ENCODE assay signal across 17 cellular contexts in genomic region chr18:22800551-22800951, GRCh38.
DNase-seq lines count a peak whose midpoint lies in the region; ATAC-seq and TF ChIP-seq lines count a peak whose summit lies in the region.
"Had no signal": no experiment of that assay in that cellular context is flagged by ENCODE, and none has a peak within 500 bp of the region (broad histone marks: within the 10 kb centered on the region; RNA-seq: fewer than 3 reads in every experiment).

No MANE protein-coding gene starts in this region.

- no peak for TF ChIP-seq EP300 in gastroesophageal sphincter (IDR thresholded peaks at IDR 0.05)

- CTCF ChIA-PET in mammary epithelial cell (lab: Charles Lee; ENCODE audit: low non-redundant PET): no interaction called here

- H4K20me1 ChIP-seq in mammary epithelial cell (ENCODE audit: insufficient read depth, low read length): no peaks in the 10 kb centered on the region

- peak overlapping the region in 1 of 3 donors; percentile 34 for H3K4me3 ChIP-seq in breast epithelium
- no peak overlapping the region for H3K4me3 ChIP-seq in mammary epithelial cell (replicated peaks in 1 of 3; ENCODE audit: insufficient read depth in 1 of 3, low read depth in 2 of 3, low read length in 3 of 3)
- H3K4me3 ChIP-seq in gastroesophageal sphincter: no peak overlapping the region
- no peak overlapping the region for H3K4me3 ChIP-seq in mucosa of descending colon
- no peak overlapping the region for H3K4me3 ChIP-seq in upper lobe of right lung
- no peak overlapping the region for H3K4me3 ChIP-seq in spleen
- H3K4me3 ChIP-seq: SK-N-MC had no signal

- H3K4me2 ChIP-seq in mammary epithelial cell (ENCODE audit: insufficient read depth, low read depth, low read length): no peak overlapping the region

- no peaks in the 10 kb centered on the region for H3K9me3 ChIP-seq in breast epithelium
- no peaks in the 10 kb centered on the region for H3K9me3 ChIP-seq in mammary epithelial cell (replicated peaks; ENCODE audit: insufficient read depth, low read length)
- no peaks in the 10 kb centered on the region for H3K9me3 ChIP-seq in gastroesophageal sphincter
- no peaks in the 10 kb centered on the region for H3K9me3 ChIP-seq in mucosa of descending colon
- no peaks in the 10 kb centered on the region for H3K9me3 ChIP-seq in upper lobe of right lung
- no peaks in the 10 kb centered on the region for H3K9me3 ChIP-seq in spleen

- in situ Hi-C loops in mammary epithelial cell (cut with MboI; ENCODE audit: low sequenced_read_pairs in 2 of 2): loop anchor here in 1 of 2 donors (25.0 kb wide), 2 partner anchors 187 to 612 kb away; no protein-coding TSS in a partner anchor

- BruUV-seq in mammary epithelial cell (replicated peaks; lab: Mats Ljungman, UMichigan): no TSS peak

- TF ChIP-seq POLR2A in breast epithelium (IDR thresholded peaks at IDR 0.05) (no peak), gastroesophageal sphincter (IDR thresholded peaks at IDR 0.05) (no peak), spleen (IDR thresholded peaks at IDR 0.05) (no peak)

- TF ChIP-seq CTCF in breast epithelium (IDR thresholded peaks at IDR 0.05): no peak
- TF ChIP-seq CTCF in mammary epithelial cell (conservative IDR thresholded peaks at IDR 0.05 in 1 of 2, IDR thresholded peaks at IDR 0.05 in 1 of 2; ENCODE audit: extremely low read depth in 1 of 2, insufficient read depth in 1 of 2, low read depth in 1 of 2, low read length in 2 of 2): no peak
- no peak for TF ChIP-seq CTCF in gastroesophageal sphincter (IDR thresholded peaks at IDR 0.05)
- no peak for TF ChIP-seq CTCF in mucosa of descending colon (IDR thresholded peaks at IDR 0.05)
- no peak for TF ChIP-seq CTCF in upper lobe of right lung (IDR thresholded peaks at IDR 0.05)
- TF ChIP-seq CTCF in spleen (IDR thresholded peaks at IDR 0.05 in 8 of 11, conservative IDR thresholded peaks at IDR 0.05 in 3 of 11): no peak

- 86% methylated on average over 7 of the region's 7 CpGs for WGBS in mammary epithelial cell (ENCODE audit: low coverage, missing lambda C conversion rate)
- 54 to 68% methylated on average over 4 to 6 of the region's 7 CpGs for WGBS in gastroesophageal sphincter (ENCODE audit: low coverage in 1 of 2), 2 donors
- WGBS in spleen, 5 donors: 83 to 94% (median 90%) methylated on average over 7 of the region's 7 CpGs

- no peaks in the 10 kb centered on the region for H3K79me2 ChIP-seq in mammary epithelial cell (ENCODE audit: insufficient read depth, low read length)

- no peak overlapping the region for H3K9ac ChIP-seq in mammary epithelial cell (ENCODE audit: insufficient read depth, low read length)

- H3K27me3 ChIP-seq in breast epithelium: no peaks in the 10 kb centered on the region
- no peaks in the 10 kb centered on the region for H3K27me3 ChIP-seq in mammary epithelial cell (ENCODE audit: insufficient read depth, low read length)
- no peaks in the 10 kb centered on the region for H3K27me3 ChIP-seq in gastroesophageal sphincter
- no peaks in the 10 kb centered on the region for H3K27me3 ChIP-seq in upper lobe of right lung
- H3K27me3 ChIP-seq in spleen (replicated peaks in 1 of 7): no peaks in the 10 kb centered on the region

- peak; percentile 39 for ATAC-seq in gastroesophageal sphincter
- peak; percentile 67 for ATAC-seq in mucosa of descending colon
- ATAC-seq in upper lobe of right lung: no peak
- ATAC-seq: CD8-positive, alpha-beta T cell had no signal

- H2AFZ ChIP-seq in mammary epithelial cell (ENCODE audit: low read depth, low read length): no peak overlapping the region

- H3K4me1 ChIP-seq in breast epithelium (peaks cover 0 to 8% of the 10 kb centered on the region in 2 donors), mammary epithelial cell (ENCODE audit: insufficient read depth, low read length) (peaks cover 6% of the 10 kb centered on the region), gastroesophageal sphincter (peaks cover 0 to 25% (median 2%) of the 10 kb centered on the region in 3 donors), mucosa of descending colon (ENCODE audit: low read depth) (peaks cover 13% of the 10 kb centered on the region), upper lobe of right lung (peaks cover 4% of the 10 kb centered on the region), spleen (peaks cover 0 to 13% (median 0%) of the 10 kb centered on the region in 6 donors)

- dilution Hi-C loops in mammary epithelial cell (cut with HindIII; ENCODE audit: low sequenced_read_pairs): no loop called here

- DNase-seq in breast epithelium (ENCODE audit: low spot score in 2 of 2) (no peak), mammary epithelial cell (no peak), mucosa of descending colon (peak in 1 of 3 donors; percentile 43), upper lobe of right lung (no peak), Kasumi-1 (lab: John Stamatoyannopoulos, UW) (no peak), spleen (no peak), NCI-H1048 (lab: John Stamatoyannopoulos, UW) (no peak)
- DNase-seq: activated CD4-positive, alpha-beta T cell treated with anti-CD3 and anti-CD28 coated beads, Interleukin-2, amount 10 ng/mL, durations not matched to agents 7 days and 5 days; activated T-cell treated with anti-CD3 and anti-CD28 coated beads, Interleukin-2, amount 50 U/mL, for 24 hours; CD8-positive, alpha-beta T cell; EL; hippocampal formation; KG1; naive B cell; NCI-H146 had no signal

- H3K36me3 ChIP-seq in breast epithelium: no peaks in the 10 kb centered on the region
- H3K36me3 ChIP-seq in mammary epithelial cell (ENCODE audit: insufficient read depth, low read length): no peaks in the 10 kb centered on the region
- no peaks in the 10 kb centered on the region for H3K36me3 ChIP-seq in gastroesophageal sphincter
- H3K36me3 ChIP-seq in mucosa of descending colon (ENCODE audit: low read depth): no peaks in the 10 kb centered on the region
- no peaks in the 10 kb centered on the region for H3K36me3 ChIP-seq in upper lobe of right lung
- no peaks in the 10 kb centered on the region for H3K36me3 ChIP-seq in spleen

- intact Hi-C loops in breast epithelium (cut with DNase I; ENCODE audit: low total_unique reads) (no loop called here), mammary epithelial cell (cut with micrococcal nuclease) (no loop called here), mucosa of descending colon (cut with DNase I, micrococcal nuclease) (no loop called here), upper lobe of right lung (cut with DNase I) (no loop called here), spleen (cut with DNase I; ENCODE audit: low total_unique reads) (loop anchor here (10.0 kb wide), 1 partner anchor 184 kb away; no protein-coding TSS in a partner anchor)

- H3K27ac ChIP-seq in breast epithelium: peak overlapping the region; percentile 76 to 88
- H3K27ac ChIP-seq in mammary epithelial cell (ENCODE audit: insufficient read depth, low read depth, low read length): no peak overlapping the region
- H3K27ac ChIP-seq in gastroesophageal sphincter: no peak overlapping the region
- no peak overlapping the region for H3K27ac ChIP-seq in upper lobe of right lung
- no peak overlapping the region for H3K27ac ChIP-seq in spleen
- H3K27ac ChIP-seq: SK-N-MC had no signal

Comparison
In these comparisons a context has a peak if more than half of its experiments do, and no peak if none do; other contexts are left out.
1. H3K27ac ChIP-seq: peak in breast epithelium (2 of 2); none in mammary epithelial cell (single experiment), gastroesophageal sphincter (0 of 4), upper lobe of right lung (single experiment) and spleen (0 of 8).